Comparison of ENCODE assay signal across 21 cellular contexts in the genomic region with DNA sequence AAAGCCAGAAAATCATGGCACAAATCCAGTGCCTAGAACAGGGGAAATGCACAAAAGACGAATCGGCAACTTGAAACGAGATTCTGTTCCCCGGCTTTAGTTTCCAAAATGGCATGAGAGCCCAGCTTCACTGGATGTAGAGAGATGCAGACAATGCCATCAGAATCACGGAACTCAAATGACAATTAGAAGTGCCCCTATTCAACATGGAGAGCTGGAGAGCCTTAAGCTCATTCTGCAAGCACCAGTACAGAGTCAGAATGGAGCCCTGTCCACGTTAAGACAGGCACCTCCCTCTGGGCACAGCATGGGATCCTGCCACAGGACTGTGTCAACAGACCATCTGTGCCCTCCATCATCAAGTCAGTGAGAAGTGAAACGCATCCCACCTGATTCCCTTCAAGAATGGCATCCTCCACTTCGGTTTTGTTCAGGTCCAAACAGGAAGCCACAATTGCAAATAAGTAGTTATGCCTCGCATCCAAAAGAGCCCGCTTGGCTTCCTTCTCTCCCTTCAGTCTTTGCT. TPM values are rescaled to one million over a fixed set of nuclear protein-coding genes. Genes with fewer than 3 reads are reported as not detected.
DNase-seq lines count a peak whose midpoint lies in the region; TF ChIP-seq lines count a peak whose summit lies in the region.
"Had no signal": no experiment of that assay in that cellular context is flagged by ENCODE, and none has a peak within 500 bp of the region (broad histone marks: within the 10 kb centered on the region; RNA-seq: fewer than 3 reads in every experiment).

No MANE protein-coding gene starts in this region.

- intact Hi-C loops in Caco-2 (cut with micrococcal nuclease; ENCODE audit: unreplicated experiment), result no loop called here

- no TSS peak for BruUV-seq in Caco-2 (replicated peaks; lab: Mats Ljungman, UMichigan)

- H3K36me3 Mint-ChIP-seq in Caco-2 (ENCODE audit: insufficient read depth, unreplicated experiment), result no peaks in the 10 kb centered on the region
- H3K36me3 Mint-ChIP-seq in type B pancreatic cell, result no peaks in the 10 kb centered on the region
- H3K36me3 Mint-ChIP-seq: activated naive CD8-positive, alpha-beta T cell; CD4-positive, CD25-positive, alpha-beta regulatory T cell; stimulated activated memory B cell treated with anti-CD40 and anti-IgM and Interleukin-4, amounts not matched to agents 10 μg/mL and 1 μg/mL and 100 μg/mL, for 72 hours had no signal

- H3K4me3 Mint-ChIP-seq in Caco-2 (ENCODE audit: unreplicated experiment), result no peak overlapping the region
- H3K4me3 Mint-ChIP-seq in type B pancreatic cell, result no peak overlapping the region
- H3K4me3 Mint-ChIP-seq: activated naive CD8-positive, alpha-beta T cell; activated T-helper 17 cell treated with anti-CD3 and anti-CD28 coated beads, Interleukin-2, amount 50 U/mL, for 72 hours; CD4-positive, CD25-positive, alpha-beta regulatory T cell; dendritic cell treated with granulocyte-macrophage colony-stimulating factor and Interleukin-4, amounts not matched to agents 40 ng/mL and 50 ng/mL, for 4 days; neural crest cell; stimulated activated memory B cell treated with anti-CD40 and anti-IgM and Interleukin-4, amounts not matched to agents 10 μg/mL and 1 μg/mL and 100 μg/mL, for 72 hours had no signal

- CTCF ChIA-PET in Caco-2 (lab: Charles Lee), result no interaction called here

- no peak overlapping the region for H3K27ac Mint-ChIP-seq in Caco-2 (ENCODE audit: unreplicated experiment)
- H3K27ac Mint-ChIP-seq in type B pancreatic cell, result no peak overlapping the region
- H3K27ac Mint-ChIP-seq: activated naive CD8-positive, alpha-beta T cell; activated T-helper 17 cell treated with anti-CD3 and anti-CD28 coated beads, Interleukin-2, amount 50 U/mL, for 72 hours; dendritic cell treated with granulocyte-macrophage colony-stimulating factor and Interleukin-4, amounts not matched to agents 40 ng/mL and 50 ng/mL, for 4 days; stimulated activated memory B cell treated with anti-CD40 and anti-IgM and Interleukin-4, amounts not matched to agents 10 μg/mL and 1 μg/mL and 100 μg/mL, for 72 hours had no signal

- H3K27me3 Mint-ChIP-seq in Caco-2 (ENCODE audit: insufficient read depth, unreplicated experiment) (no peaks in the 10 kb centered on the region), type B pancreatic cell (peaks cover 4% of the 10 kb centered on the region)
- H3K27me3 Mint-ChIP-seq: activated naive CD8-positive, alpha-beta T cell; activated T-helper 17 cell treated with anti-CD3 and anti-CD28 coated beads, Interleukin-2, amount 50 U/mL, for 72 hours; CD4-positive, CD25-positive, alpha-beta regulatory T cell; stimulated activated memory B cell treated with anti-CD40 and anti-IgM and Interleukin-4, amounts not matched to agents 10 μg/mL and 1 μg/mL and 100 μg/mL, for 72 hours had no signal

- no peaks in the 10 kb centered on the region for H3K4me1 ChIP-seq in Caco-2
- H3K4me1 ChIP-seq: heart right ventricle, left lung, prostate gland had no signal

- no peak overlapping the region for H3K4me3 ChIP-seq in Caco-2 (ENCODE audit: low read depth, low read length)
- H3K4me3 ChIP-seq: heart right ventricle, left lung, prostate gland, thoracic aorta had no signal

- H3K36me3 ChIP-seq in Caco-2 (ENCODE audit: control insufficient read depth, insufficient read depth, low read length), result no peaks in the 10 kb centered on the region
- H3K36me3 ChIP-seq: brain microvascular endothelial cell, heart right ventricle, prostate gland, thoracic aorta had no signal

- H3K9me3 ChIP-seq in Caco-2, result no peaks in the 10 kb centered on the region
- H3K9me3 ChIP-seq: prostate gland had no signal

- DNase-seq in Daoy (ENCODE audit: low read depth) (peak; percentile 5), NCI-H1105 treated with DMSO at 0.1 percent for 48 hours (lab: John Stamatoyannopoulos, UW) (peak; percentile 73), NCI-H524 (lab: John Stamatoyannopoulos, UW) (peak; percentile 65 to 88), cerebellar nuclear complex (lab: John Stamatoyannopoulos, UW) (peak; percentile 42 to 81), Caco-2 (no peak), GM19240 (ENCODE audit: insufficient read length, low spot score) (no peak), type B pancreatic cell (ENCODE audit: extremely low spot score, unreplicated experiment) (no peak)
- DNase-seq: activated CD4-positive, alpha-beta T cell treated with anti-CD3 and anti-CD28 coated beads for 48 hours; brain microvascular endothelial cell; CD4-positive, CD25-positive, alpha-beta regulatory T cell; heart right ventricle; left lung; NCI-H1048; NCI-H510A had no signal

- POLR2A ChIA-PET in Caco-2 (lab: Charles Lee), result no interaction called here

- no peak for TF ChIP-seq CTCF in Caco-2 (IDR thresholded peaks at IDR 0.05; ENCODE audit: insufficient read depth in 1 of 2, low read depth in 1 of 2, low read length in 1 of 2, severe bottlenecking in 1 of 2, unreplicated experiment in 1 of 2)
- TF ChIP-seq CTCF in type B pancreatic cell (conservative IDR thresholded peaks at IDR 0.05), result no peak

- no peaks in the 10 kb centered on the region for H3K27me3 ChIP-seq in Caco-2 (replicated peaks; ENCODE audit: control insufficient read depth, insufficient read depth, low read length)
- H3K27me3 ChIP-seq: brain microvascular endothelial cell, left lung had no signal

- H3K4me1 Mint-ChIP-seq in Caco-2 (ENCODE audit: low read depth, unreplicated experiment) (no peaks in the 10 kb centered on the region), type B pancreatic cell (ENCODE audit: unreplicated experiment) (no peaks in the 10 kb centered on the region)
- H3K4me1 Mint-ChIP-seq: activated T-helper 17 cell treated with anti-CD3 and anti-CD28 coated beads, Interleukin-2, amount 50 U/mL, for 72 hours; CD4-positive, CD25-positive, alpha-beta regulatory T cell; stimulated activated memory B cell treated with anti-CD40 and anti-IgM and Interleukin-4, amounts not matched to agents 10 μg/mL and 1 μg/mL and 100 μg/mL, for 72 hours had no signal

- peaks cover 27% of the 10 kb centered on the region for H3K9me3 Mint-ChIP-seq in Caco-2 (ENCODE audit: unreplicated experiment)
- H3K9me3 Mint-ChIP-seq in type B pancreatic cell, result no peaks in the 10 kb centered on the region

RNA-seq across cellular contexts. Expression of a gene that starts 13.7 kb away (rescaled TPM):
- total RNA-seq in Daoy (2014; rRNA removed; shearing (Covaris generic)), result 6.1 and 12.3 TPM in 2 replicates
- total RNA-seq in Caco-2 (2022), result 0.14 TPM in 1 of 2 replicates, not detected in the other
- 0.43 and 1.2 TPM in 2 replicates for total RNA-seq in type B pancreatic cell (ENCODE audit: low replicate concordance)
- total RNA-seq: activated T-helper 17 cell treated with anti-CD3 and anti-CD28 coated beads, Interleukin-2, amount 50 U/mL, for 72 hours; CD4-positive, CD25-positive, alpha-beta regulatory T cell had no signal

Comparison
In these comparisons a context has a peak if more than half of its experiments do, and no peak if none do; other contexts are left out.
1. DNase-seq: peak in Daoy (single experiment), NCI-H1105 treated with DMSO at 0.1 percent for 48 hours (single experiment), NCI-H524 (2 of 2) and cerebellar nuclear complex (2 of 2); none in Caco-2 (0 of 2), GM19240 (single experiment) and type B pancreatic cell (single experiment).